9 cellular contexts compared by ENCODE assay signal in genomic region chr16:88941051-88941932, GRCh38. TPM values are rescaled to one million over a fixed set of nuclear protein-coding genes. Genes with fewer than 3 reads are reported as not detected.
DNase-seq lines count a peak whose midpoint lies in the region; ATAC-seq and TF ChIP-seq lines count a peak whose summit lies in the region.
"Had no signal": no experiment of that assay in that cellular context is flagged by ENCODE, and none has a peak within 500 bp of the region (broad histone marks: within the 10 kb centered on the region; RNA-seq: fewer than 3 reads in every experiment).

No MANE protein-coding gene starts in this region.

- TF ChIP-seq POLR2A in breast epithelium (IDR thresholded peaks at IDR 0.05), result no peak

- no peak for TF ChIP-seq CTCF in GM12875 (IDR thresholded peaks at IDR 0.05; ENCODE audit: borderline replicate concordance, insufficient read depth, low read depth, low read length)
- TF ChIP-seq CTCF in breast epithelium (IDR thresholded peaks at IDR 0.05), result no peak
- no peak for TF ChIP-seq CTCF in nephron progenitor cell (IDR thresholded peaks at IDR 0.05)

- H3K4me1 Mint-ChIP-seq in nephron progenitor cell, result peaks cover 7% of the 10 kb centered on the region

- H3K27me3 Mint-ChIP-seq in nephron progenitor cell (ENCODE audit: low read depth, poor library complexity), result peaks cover 82% of the 10 kb centered on the region

- peaks cover 0 to 19% of the 10 kb centered on the region in 2 donors for H3K4me1 ChIP-seq in breast epithelium

- H3K4me3 ChIP-seq in GM12875 (ENCODE audit: low read depth, low read length), result peak overlapping the region; percentile 67
- H3K4me3 ChIP-seq in breast epithelium, result peak overlapping the region; percentile 49 to 82 (median 57)

- intact Hi-C loops in breast epithelium (cut with DNase I; ENCODE audit: low total_unique reads), result no loop called here

- peak overlapping the region in 1 of 2 donors; percentile 69 for H3K27ac ChIP-seq in breast epithelium

- H3K9me3 ChIP-seq in breast epithelium, result no peaks in the 10 kb centered on the region

- ATAC-seq in HG02571 (IDR thresholded peaks at IDR 0.05; ENCODE audit: unreplicated experiment) (peak; percentile 19), GM21526 (IDR thresholded peaks at IDR 0.05; ENCODE audit: low FRiP score, unreplicated experiment) (no peak), HG03025 (IDR thresholded peaks at IDR 0.05; ENCODE audit: low FRiP score, unreplicated experiment) (no peak)

- H3K27ac Mint-ChIP-seq in nephron progenitor cell, result no peak overlapping the region

- no peaks in the 10 kb centered on the region for H3K9me3 Mint-ChIP-seq in nephron progenitor cell

- H3K36me3 Mint-ChIP-seq in nephron progenitor cell (ENCODE audit: low read depth), result no peaks in the 10 kb centered on the region
- H3K36me3 Mint-ChIP-seq: brain had no signal

- H3K36me3 ChIP-seq in breast epithelium, result no peaks in the 10 kb centered on the region

- no peak overlapping the region for H3K4me3 Mint-ChIP-seq in nephron progenitor cell

- DNase-seq in breast epithelium (ENCODE audit: low spot score in 2 of 2), result no peak
- peak; percentile 68 for DNase-seq in nephron progenitor cell
- no peak for DNase-seq in iPS-NIHi7 (ENCODE audit: extremely low spot score)
- DNase-seq in SHP77 treated with DMSO at 0.1 percent for 48 hours (lab: John Stamatoyannopoulos, UW), result no peak

- H3K27me3 ChIP-seq in breast epithelium, result peaks cover 2 to 29% of the 10 kb centered on the region in 2 donors

RNA-seq across cellular contexts. Expression of gene CBFA2T3, which starts 35.7 kb away (rescaled TPM):
- total RNA-seq in breast epithelium, result 1 to 10 TPM in 1 of 3 donors, under 1 TPM in 2; 0.64 to 2.3 (median 0.88) TPM
